ENCODE assay signal across 1 cellular context in genomic region chr15:89070197-89071124, GRCh38.
TF ChIP-seq lines count a peak whose summit lies in the region.

No MANE protein-coding gene starts in this region.

TF ChIP-seq in HepG2, 621 proteins besides CTCF, POLR2A, EP300 and RAD21 (continues in another document):
- no peak for TF ChIP-seq NFIB (CRISPR knock-in tag; IDR thresholded peaks at IDR 0.05; ENCODE audit: borderline replicate concordance)
- TF ChIP-seq CENPT (CRISPR knock-in tag; IDR thresholded peaks at IDR 0.05; ENCODE audit: low read depth): no peak
- no peak for TF ChIP-seq CHCHD3 (CRISPR knock-in tag; IDR thresholded peaks at IDR 0.05)
- TF ChIP-seq SIN3A (IDR thresholded peaks at IDR 0.05; ENCODE audit: borderline replicate concordance, low read depth, low read length): no peak
- no peak for TF ChIP-seq MLLT10 (CRISPR knock-in tag; IDR thresholded peaks at IDR 0.05)
- peak; percentile 33; the same call in 1 of the 2 replicates for TF ChIP-seq FOSL2 (CRISPR knock-in tag; IDR thresholded peaks at IDR 0.05)
- TF ChIP-seq ZNF652 (CRISPR knock-in tag; IDR thresholded peaks at IDR 0.05; ENCODE audit: borderline replicate concordance, low read depth): no peak
- no peak for TF ChIP-seq MAFF (IDR thresholded peaks at IDR 0.05; ENCODE audit: low read depth, low read length)
- no peak for TF ChIP-seq SNAPC4 (CRISPR knock-in tag; IDR thresholded peaks at IDR 0.05)
- TF ChIP-seq ZFP36L2 (CRISPR knock-in tag; IDR thresholded peaks at IDR 0.05): no peak
- TF ChIP-seq JUND (CRISPR knock-in tag; IDR thresholded peaks at IDR 0.05): peak; percentile 40; the same call in 1 of the 2 replicates
- TF ChIP-seq AHDC1 (CRISPR knock-in tag; IDR thresholded peaks at IDR 0.05; ENCODE audit: borderline replicate concordance): no peak
- TF ChIP-seq SAP130 (CRISPR knock-in tag; IDR thresholded peaks at IDR 0.05; ENCODE audit: low read depth): no peak
- no peak for TF ChIP-seq TIGD3 (CRISPR knock-in tag; IDR thresholded peaks at IDR 0.05; ENCODE audit: borderline replicate concordance)
- TF ChIP-seq HES4 (CRISPR knock-in tag; IDR thresholded peaks at IDR 0.05; ENCODE audit: borderline replicate concordance): no peak
- no peak for TF ChIP-seq SNAPC5 (CRISPR knock-in tag; IDR thresholded peaks at IDR 0.05; ENCODE audit: borderline replicate concordance)
- TF ChIP-seq ZBTB43 (CRISPR knock-in tag; conservative IDR thresholded peaks at IDR 0.05): no peak
- no peak for TF ChIP-seq ZFP62 (CRISPR knock-in tag; IDR thresholded peaks at IDR 0.05)
- TF ChIP-seq CSRNP2 (CRISPR knock-in tag; conservative IDR thresholded peaks at IDR 0.05; ENCODE audit: low read depth): no peak
- no peak for TF ChIP-seq ZBTB10 (CRISPR knock-in tag; IDR thresholded peaks at IDR 0.05; ENCODE audit: borderline replicate concordance)
- TF ChIP-seq MXD4 (CRISPR knock-in tag; IDR thresholded peaks at IDR 0.05): no peak
- no peak for TF ChIP-seq ZNF589 (CRISPR knock-in tag; conservative IDR thresholded peaks at IDR 0.05)
- TF ChIP-seq MBD4 (IDR thresholded peaks at IDR 0.05; ENCODE audit: borderline replicate concordance, low read length): no peak
- no peak for TF ChIP-seq RFXANK (CRISPR knock-in tag; IDR thresholded peaks at IDR 0.05)
- no peak for TF ChIP-seq NAIF1 (CRISPR knock-in tag; IDR thresholded peaks at IDR 0.05; ENCODE audit: borderline replicate concordance)
- no peak for TF ChIP-seq ZNF337 (CRISPR knock-in tag; IDR thresholded peaks at IDR 0.05; ENCODE audit: borderline replicate concordance, low read depth)
- TF ChIP-seq ZNF121 (CRISPR knock-in tag; IDR thresholded peaks at IDR 0.05): no peak
- no peak for TF ChIP-seq SOX6 (IDR thresholded peaks at IDR 0.05)
- no peak for TF ChIP-seq SOX6 (CRISPR knock-in tag; IDR thresholded peaks at IDR 0.05)
- 0 out of 2 replicates have a peak, but pooled peaks have one; percentile 32 for TF ChIP-seq JUN (CRISPR knock-in tag; IDR thresholded peaks at IDR 0.05)
- no peak for TF ChIP-seq ZNF335 (CRISPR knock-in tag; IDR thresholded peaks at IDR 0.05)
- no peak for TF ChIP-seq ZNF431 (CRISPR knock-in tag; IDR thresholded peaks at IDR 0.05; ENCODE audit: borderline replicate concordance, low read depth)
- no peak for TF ChIP-seq SATB2 (CRISPR knock-in tag; IDR thresholded peaks at IDR 0.05)
- no peak for TF ChIP-seq ZC3H4 (CRISPR knock-in tag; IDR thresholded peaks at IDR 0.05; ENCODE audit: borderline replicate concordance)
- no peak for TF ChIP-seq TGIF2 (CRISPR knock-in tag; IDR thresholded peaks at IDR 0.05)
- TF ChIP-seq MNT (IDR thresholded peaks at IDR 0.05): peak; percentile 57
- no peak for TF ChIP-seq ZNF224 (CRISPR knock-in tag; IDR thresholded peaks at IDR 0.05)
- no peak for TF ChIP-seq ZFAT (CRISPR knock-in tag; conservative IDR thresholded peaks at IDR 0.05)
- no peak for TF ChIP-seq ZNF816 (CRISPR knock-in tag; IDR thresholded peaks at IDR 0.05; ENCODE audit: borderline replicate concordance)
- TF ChIP-seq ZNF136 (CRISPR knock-in tag; IDR thresholded peaks at IDR 0.05; ENCODE audit: low read depth): no peak
- TF ChIP-seq TEAD3 (CRISPR knock-in tag; optimal IDR thresholded peaks at IDR 0.05; ENCODE audit: borderline replicate concordance): peak; percentile 52
- TF ChIP-seq NFYC (CRISPR knock-in tag; IDR thresholded peaks at IDR 0.05): no peak
